ENCODE assay signal across 3 cellular contexts in the genomic region with DNA sequence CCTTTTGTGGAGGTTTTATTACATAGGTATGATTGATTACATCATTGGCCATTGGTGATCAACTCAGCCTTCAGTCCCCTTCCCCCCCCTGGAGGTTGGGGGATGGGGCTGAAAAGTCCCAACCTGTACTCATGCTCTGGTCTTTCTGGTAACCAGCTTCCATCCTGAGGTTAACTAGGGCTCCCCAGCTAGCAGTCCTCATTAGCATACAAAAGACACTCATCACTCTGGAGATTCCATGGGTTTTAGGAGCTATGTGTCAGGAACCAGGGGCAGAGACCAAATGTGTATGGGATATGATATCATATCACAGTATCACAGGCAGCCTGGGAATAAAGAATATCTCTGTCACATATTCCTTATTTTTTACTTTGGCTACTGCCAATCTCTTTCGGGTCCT.
TF ChIP-seq lines count a peak whose summit lies in the region.

No MANE protein-coding gene starts in this region.

TF ChIP-seq in SK-N-SH, 30 proteins besides CTCF, POLR2A, EP300 and RAD21:
- TF ChIP-seq GATA2 (CRISPR knock-in tag; IDR thresholded peaks at IDR 0.05) (no peak), NRF1 (IDR thresholded peaks at IDR 0.05; ENCODE audit: low read depth, low read length) (no peak), SMC3 (IDR thresholded peaks at IDR 0.05; ENCODE audit: low read depth, low read length) (no peak)

TF ChIP-seq in SK-N-SH treated with all-trans-retinoic acid at 6 μM for 48 hours, 23 proteins besides CTCF, POLR2A, EP300 and RAD21:
- TF ChIP-seq PPARA (CRISPR knock-in tag; IDR thresholded peaks at IDR 0.05; ENCODE audit: borderline replicate concordance) (no peak), SNAI2 (CRISPR knock-in tag; IDR thresholded peaks at IDR 0.05) (no peak), ZFP3 (CRISPR knock-in tag; IDR thresholded peaks at IDR 0.05) (no peak), TCF4 (CRISPR knock-in tag; IDR thresholded peaks at IDR 0.05; ENCODE audit: borderline replicate concordance) (no peak)
- TF ChIP-seq, protein P1, sequence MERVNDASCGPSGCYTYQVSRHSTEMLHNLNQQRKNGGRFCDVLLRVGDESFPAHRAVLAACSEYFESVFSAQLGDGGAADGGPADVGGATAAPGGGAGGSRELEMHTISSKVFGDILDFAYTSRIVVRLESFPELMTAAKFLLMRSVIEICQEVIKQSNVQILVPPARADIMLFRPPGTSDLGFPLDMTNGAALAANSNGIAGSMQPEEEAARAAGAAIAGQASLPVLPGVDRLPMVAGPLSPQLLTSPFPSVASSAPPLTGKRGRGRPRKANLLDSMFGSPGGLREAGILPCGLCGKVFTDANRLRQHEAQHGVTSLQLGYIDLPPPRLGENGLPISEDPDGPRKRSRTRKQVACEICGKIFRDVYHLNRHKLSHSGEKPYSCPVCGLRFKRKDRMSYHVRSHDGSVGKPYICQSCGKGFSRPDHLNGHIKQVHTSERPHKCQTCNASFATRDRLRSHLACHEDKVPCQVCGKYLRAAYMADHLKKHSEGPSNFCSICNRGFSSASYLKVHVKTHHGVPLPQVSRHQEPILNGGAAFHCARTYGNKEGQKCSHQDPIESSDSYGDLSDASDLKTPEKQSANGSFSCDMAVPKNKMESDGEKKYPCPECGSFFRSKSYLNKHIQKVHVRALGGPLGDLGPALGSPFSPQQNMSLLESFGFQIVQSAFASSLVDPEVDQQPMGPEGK (CRISPR knock-in tag; IDR thresholded peaks at IDR 0.05; ENCODE audit: borderline replicate concordance) = no peak

TF ChIP-seq in GM12878, 131 proteins besides CTCF, POLR2A, EP300 and RAD21:
- TF ChIP-seq CREB1 (IDR thresholded peaks at IDR 0.05; ENCODE audit: low read depth) = no peak
- no peak for TF ChIP-seq HDAC2 (IDR thresholded peaks at IDR 0.05)
- TF ChIP-seq, protein P2, sequence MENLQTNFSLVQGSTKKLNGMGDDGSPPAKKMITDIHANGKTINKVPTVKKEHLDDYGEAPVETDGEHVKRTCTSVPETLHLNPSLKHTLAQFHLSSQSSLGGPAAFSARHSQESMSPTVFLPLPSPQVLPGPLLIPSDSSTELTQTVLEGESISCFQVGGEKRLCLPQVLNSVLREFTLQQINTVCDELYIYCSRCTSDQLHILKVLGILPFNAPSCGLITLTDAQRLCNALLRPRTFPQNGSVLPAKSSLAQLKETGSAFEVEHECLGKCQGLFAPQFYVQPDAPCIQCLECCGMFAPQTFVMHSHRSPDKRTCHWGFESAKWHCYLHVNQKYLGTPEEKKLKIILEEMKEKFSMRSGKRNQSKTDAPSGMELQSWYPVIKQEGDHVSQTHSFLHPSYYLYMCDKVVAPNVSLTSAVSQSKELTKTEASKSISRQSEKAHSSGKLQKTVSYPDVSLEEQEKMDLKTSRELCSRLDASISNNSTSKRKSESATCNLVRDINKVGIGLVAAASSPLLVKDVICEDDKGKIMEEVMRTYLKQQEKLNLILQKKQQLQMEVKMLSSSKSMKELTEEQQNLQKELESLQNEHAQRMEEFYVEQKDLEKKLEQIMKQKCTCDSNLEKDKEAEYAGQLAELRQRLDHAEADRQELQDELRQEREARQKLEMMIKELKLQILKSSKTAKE (IDR thresholded peaks at IDR 0.05; ENCODE audit: low read depth, poor library complexity, severe bottlenecking) = no peak
